18 cellular contexts compared by ENCODE assay signal in the genomic region with DNA sequence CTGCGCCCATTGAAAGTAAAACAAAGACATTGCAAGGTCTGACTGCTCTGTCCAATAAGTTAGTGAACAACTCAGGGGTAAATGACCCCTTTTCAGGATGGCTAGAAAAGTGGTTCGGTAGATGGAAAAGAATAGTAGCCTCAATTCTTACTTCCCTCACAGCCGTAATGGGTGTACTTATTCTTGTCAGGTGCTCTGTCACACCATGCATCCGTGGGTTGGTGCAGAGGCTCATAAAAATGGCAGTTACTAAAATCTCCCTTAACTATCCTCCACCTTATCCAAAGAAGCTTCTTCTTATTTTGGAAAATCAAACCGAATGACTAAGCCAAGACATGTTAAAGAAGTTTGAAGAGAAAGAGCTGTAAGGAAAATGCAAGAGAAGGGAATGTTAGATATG.
"Had no signal": no experiment of that assay in that cellular context is flagged by ENCODE, and none has a peak within 500 bp of the region (broad histone marks: within the 10 kb centered on the region; RNA-seq: fewer than 3 reads in every experiment).

No MANE protein-coding gene starts in this region.

- DNase-seq: effector memory CD8-positive, alpha-beta T cell; foreskin melanocyte; heart left ventricle; mucosa of descending colon; natural killer cell; posterior cingulate gyrus; sigmoid colon; stimulated activated CD4-positive, alpha-beta T cell treated with anti-CD3 and anti-CD28 coated beads, Interleukin-12 subunit alpha, Interleukin-12 subunit beta, amount 100 ng/mL, for 4 hours; stimulated activated naive CD8-positive, alpha-beta T cell treated with anti-CD3 and anti-CD28 coated beads, Interleukin-15, Interleukin-2, amounts not matched to agents 100 U/mL and 50 U/mL, for 24 hours; upper lobe of left lung; uterus had no signal

- H3K27ac Mint-ChIP-seq: dendritic cell treated with granulocyte-macrophage colony-stimulating factor and Interleukin-4, amounts not matched to agents 40 ng/mL and 50 ng/mL, for 4 days; effector memory CD8-positive, alpha-beta T cell had no signal

- H3K27me3 ChIP-seq: heart left ventricle, right atrium auricular region, sigmoid colon, suprapubic skin, thyroid gland, upper lobe of left lung, uterus had no signal

- H3K4me3 Mint-ChIP-seq: dendritic cell treated with granulocyte-macrophage colony-stimulating factor and Interleukin-4, amounts not matched to agents 40 ng/mL and 50 ng/mL, for 4 days; effector memory CD8-positive, alpha-beta T cell; natural killer cell; neural crest cell had no signal

- H3K36me3 ChIP-seq: right atrium auricular region, sigmoid colon, suprapubic skin, thyroid gland, uterus had no signal

- H3K9me3 Mint-ChIP-seq: effector memory CD8-positive, alpha-beta T cell; natural killer cell; neural crest cell had no signal

- H3K9me3 ChIP-seq: heart left ventricle, mucosa of descending colon, right atrium auricular region, sigmoid colon, suprapubic skin, thyroid gland, uterus had no signal

- ATAC-seq: effector memory CD8-positive, alpha-beta T cell; heart left ventricle; left lobe of liver; natural killer cell; stimulated activated naive CD8-positive, alpha-beta T cell treated with anti-CD3 and anti-CD28 coated beads, Interleukin-15, Interleukin-2, amounts not matched to agents 100 U/mL and 50 U/mL, for 24 hours had no signal

- H3K27ac ChIP-seq: heart left ventricle, right atrium auricular region, sigmoid colon, skin epidermis, suprapubic skin, thyroid gland, upper lobe of left lung, uterus had no signal

- H3K27me3 Mint-ChIP-seq: dendritic cell treated with granulocyte-macrophage colony-stimulating factor and Interleukin-4, amounts not matched to agents 40 ng/mL and 50 ng/mL, for 4 days; effector memory CD8-positive, alpha-beta T cell had no signal

- H3K36me3 Mint-ChIP-seq: natural killer cell had no signal

- H3K4me3 ChIP-seq: heart left ventricle, mucosa of descending colon, right atrium auricular region, sigmoid colon, skin epidermis, suprapubic skin, thyroid gland, upper lobe of left lung, uterus had no signal

- H3K4me1 ChIP-seq: right atrium auricular region, suprapubic skin, upper lobe of left lung, uterus had no signal
